ENCODE assay signal across 10 cellular contexts in genomic region chr16:72985148-72985882, GRCh38.
DNase-seq lines count a peak whose midpoint lies in the region; ATAC-seq and TF ChIP-seq lines count a peak whose summit lies in the region.
"Had no signal": no experiment of that assay in that cellular context is flagged by ENCODE, and none has a peak within 500 bp of the region (broad histone marks: within the 10 kb centered on the region; RNA-seq: fewer than 3 reads in every experiment).

No MANE protein-coding gene starts in this region.

- peak; percentile 47 for DNase-seq in AG09319 (ENCODE audit: extremely low read depth, low read depth)
- peak; percentile 9 for DNase-seq in amniotic stem cell (lab: John Stamatoyannopoulos, UW)
- DNase-seq in left ventricle myocardium inferior = peak; percentile 73
- no peak for DNase-seq in HuH-7 (ENCODE audit: low spot score)
- no peak for DNase-seq in omental fat pad (ENCODE audit: low spot score)
- DNase-seq in COR-L47 (lab: John Stamatoyannopoulos, UW) = no peak
- DNase-seq: activated CD4-positive, alpha-beta T cell treated with anti-CD3 and anti-CD28 coated beads for 1 hour; small intestine had no signal

- ATAC-seq in omental fat pad (ENCODE audit: low FRiP score) = no peak
- no peak for ATAC-seq in HG03521 (IDR thresholded peaks at IDR 0.05; ENCODE audit: unreplicated experiment)

- H3K4me3 ChIP-seq in left ventricle myocardium inferior = peak overlapping the region; percentile 39
- no peak overlapping the region for H3K4me3 ChIP-seq in rectal smooth muscle tissue (ENCODE audit: low read length)

- no peak for TF ChIP-seq CTCF in AG09319 (IDR thresholded peaks at IDR 0.05; ENCODE audit: low read depth, low read length)
- no peak for TF ChIP-seq CTCF in left ventricle myocardium inferior (IDR thresholded peaks at IDR 0.05; ENCODE audit: borderline replicate concordance)
- no peak for TF ChIP-seq CTCF in omental fat pad (IDR thresholded peaks at IDR 0.05)

- no peaks in the 10 kb centered on the region for H3K9me3 ChIP-seq in left ventricle myocardium inferior (replicated peaks)

- H3K27ac ChIP-seq in left ventricle myocardium inferior (replicated peaks) = peak overlapping the region; percentile 93
- H3K27ac ChIP-seq in rectal smooth muscle tissue (ENCODE audit: low read depth, low read length) = peak overlapping the region; percentile 67

- no peak overlapping the region for H3K9ac ChIP-seq in rectal smooth muscle tissue (ENCODE audit: low read length)

- H3K4me1 ChIP-seq in left ventricle myocardium inferior (peaks cover 74% of the 10 kb centered on the region), rectal smooth muscle tissue (ENCODE audit: control insufficient read depth, insufficient read depth, low read length) (peaks cover 29% of the 10 kb centered on the region)

- H3K36me3 ChIP-seq in left ventricle myocardium inferior (no peaks in the 10 kb centered on the region), rectal smooth muscle tissue (ENCODE audit: control insufficient read depth, insufficient read depth, low read length) (no peaks in the 10 kb centered on the region)

- no peaks in the 10 kb centered on the region for H3K27me3 ChIP-seq in left ventricle myocardium inferior (ENCODE audit: low read depth)
- no peaks in the 10 kb centered on the region for H3K27me3 ChIP-seq in rectal smooth muscle tissue (ENCODE audit: control insufficient read depth, insufficient read depth, low read length)

- intact Hi-C loops in left ventricle myocardium inferior (cut with micrococcal nuclease) = no loop called here

Comparison
In these comparisons a context has a peak if more than half of its experiments do, and no peak if none do; other contexts are left out.
1. DNase-seq: peak in AG09319 (single experiment), amniotic stem cell (single experiment) and left ventricle myocardium inferior (single experiment); none in HuH-7 (single experiment), omental fat pad (single experiment) and COR-L47 (single experiment).